Comparison of ENCODE assay signal across 8 cellular contexts in genomic region chr3:24640330-24640877, GRCh38.
A peak's percentile ranks its signal among the peaks of the same experiment; 100 is the strongest.
DNase-seq lines count a peak whose midpoint lies in the region; ATAC-seq and TF ChIP-seq lines count a peak whose summit lies in the region.

No MANE protein-coding gene starts in this region.

- no peak overlapping the region for H3K4me3 Mint-ChIP-seq in activated CD4-positive, alpha-beta memory T cell treated with anti-CD3 and anti-CD28 coated beads, Interleukin-2, amount 10 ng/mL, durations not matched to agents 7 days and 5 days
- no peak overlapping the region for H3K4me3 Mint-ChIP-seq in stimulated activated effector memory CD8-positive, alpha-beta T cell treated with anti-CD3 and anti-CD28 coated beads, Interleukin-12 subunit alpha, Interleukin-12 subunit beta, amount 100 ng/mL, for 72 hours

- no peaks in the 10 kb centered on the region for H3K9me2 ChIP-seq in Karpas-422 (replicated peaks; ENCODE audit: insufficient read depth, low read length)

- H3K36me3 ChIP-seq in adrenal gland (replicated peaks in 1 of 2) (no peaks in the 10 kb centered on the region), Karpas-422 (ENCODE audit: insufficient read depth, low read length) (no peaks in the 10 kb centered on the region)

- H3K27me3 Mint-ChIP-seq in activated CD4-positive, alpha-beta memory T cell treated with anti-CD3 and anti-CD28 coated beads, Interleukin-2, amount 10 ng/mL, durations not matched to agents 7 days and 5 days = no peaks in the 10 kb centered on the region

- peak; percentile 84 for ATAC-seq in left colon
- no peak for ATAC-seq in stimulated activated effector memory CD8-positive, alpha-beta T cell treated with anti-CD3 and anti-CD28 coated beads, Interleukin-12 subunit alpha, Interleukin-12 subunit beta, amount 100 ng/mL, for 72 hours

- H4K20me1 ChIP-seq in Karpas-422 (ENCODE audit: insufficient read depth, low read depth, low read length) = no peaks in the 10 kb centered on the region

- H3K9me3 ChIP-seq in adrenal gland (replicated peaks in 1 of 3) (no peaks in the 10 kb centered on the region), Karpas-422 (ENCODE audit: low read length) (no peaks in the 10 kb centered on the region)

- H3K27ac ChIP-seq in adrenal gland = no peak overlapping the region
- H3K27ac ChIP-seq in Karpas-422 (ENCODE audit: low read length) = no peak overlapping the region

- POLR2A ChIA-PET in activated CD4-positive, alpha-beta memory T cell treated with anti-CD3 and anti-CD28 coated beads, Interleukin-2, amount 10 ng/mL, durations not matched to agents 7 days and 5 days (lab: Charles Lee) = no interaction called here

- no peaks in the 10 kb centered on the region for H3K9me3 Mint-ChIP-seq in activated CD4-positive, alpha-beta memory T cell treated with anti-CD3 and anti-CD28 coated beads, Interleukin-2, amount 10 ng/mL, durations not matched to agents 7 days and 5 days
- H3K9me3 Mint-ChIP-seq in stimulated activated effector memory CD8-positive, alpha-beta T cell treated with anti-CD3 and anti-CD28 coated beads, Interleukin-12 subunit alpha, Interleukin-12 subunit beta, amount 100 ng/mL, for 72 hours = peaks cover 26% of the 10 kb centered on the region

- TF ChIP-seq CTCF in AG10803 (conservative IDR thresholded peaks at IDR 0.05; ENCODE audit: low read length) (peak; percentile 66), adrenal gland (IDR thresholded peaks at IDR 0.05) (peak; percentile 32 to 67 (median 54))

- no peak for TF ChIP-seq POLR2A in adrenal gland (IDR thresholded peaks at IDR 0.05)

- H3K27ac Mint-ChIP-seq in activated CD4-positive, alpha-beta memory T cell treated with anti-CD3 and anti-CD28 coated beads, Interleukin-2, amount 10 ng/mL, durations not matched to agents 7 days and 5 days = no peak overlapping the region
- H3K27ac Mint-ChIP-seq in stimulated activated effector memory CD8-positive, alpha-beta T cell treated with anti-CD3 and anti-CD28 coated beads, Interleukin-12 subunit alpha, Interleukin-12 subunit beta, amount 100 ng/mL, for 72 hours = no peak overlapping the region

- no peak overlapping the region for H3K4me2 ChIP-seq in Karpas-422 (ENCODE audit: low read depth, low read length, poor library complexity, severe bottlenecking)

- CTCF ChIA-PET in activated CD4-positive, alpha-beta memory T cell treated with anti-CD3 and anti-CD28 coated beads, Interleukin-2, amount 10 ng/mL, durations not matched to agents 7 days and 5 days (lab: Charles Lee) = no interaction called here

- H2AFZ ChIP-seq in Karpas-422 (ENCODE audit: low read length) = no peak overlapping the region

- intact Hi-C loops in adrenal gland (cut with DNase I) = no loop called here
- intact Hi-C loops in left colon (cut with DNase I, micrococcal nuclease) = no loop called here

- H3K4me1 ChIP-seq in adrenal gland (replicated peaks in 1 of 2) = no peaks in the 10 kb centered on the region
- H3K4me1 ChIP-seq in Karpas-422 (ENCODE audit: low read length) = no peaks in the 10 kb centered on the region

- no peak overlapping the region for H3K4me3 ChIP-seq in AG10803 (ENCODE audit: low read length)
- no peak overlapping the region for H3K4me3 ChIP-seq in adrenal gland
- no peak overlapping the region for H3K4me3 ChIP-seq in Karpas-422 (ENCODE audit: low read length)

- peak; percentile 65 for DNase-seq in AG10803 (ENCODE audit: low read depth)
- peak; percentile 5 for DNase-seq in HPDE6-E6E7 (ENCODE audit: extremely low spot score)
- DNase-seq in adrenal gland = peak in 3 of 7 donors; percentile 11 to 37 (median 22)
- no peak for DNase-seq in left colon
- no peak for DNase-seq in activated CD4-positive, alpha-beta memory T cell treated with anti-CD3 and anti-CD28 coated beads, Interleukin-2, amount 10 ng/mL, durations not matched to agents 7 days and 5 days
- no peak for DNase-seq in activated CD4-positive, CD25-positive, alpha-beta regulatory T cell (lab: John Stamatoyannopoulos, UW)
- no peak for DNase-seq in Karpas-422
- DNase-seq in stimulated activated effector memory CD8-positive, alpha-beta T cell treated with anti-CD3 and anti-CD28 coated beads, Interleukin-12 subunit alpha, Interleukin-12 subunit beta, amount 100 ng/mL, for 72 hours (ENCODE audit: low spot score in 2 of 2) = no peak

- H3K27me3 ChIP-seq in adrenal gland (no peaks in the 10 kb centered on the region), Karpas-422 (ENCODE audit: low read length) (no peaks in the 10 kb centered on the region)

- H3K79me2 ChIP-seq in Karpas-422 (ENCODE audit: low read length) = no peaks in the 10 kb centered on the region

- no peaks in the 10 kb centered on the region for H3K36me3 Mint-ChIP-seq in activated CD4-positive, alpha-beta memory T cell treated with anti-CD3 and anti-CD28 coated beads, Interleukin-2, amount 10 ng/mL, durations not matched to agents 7 days and 5 days (ENCODE audit: low read depth)
- no peaks in the 10 kb centered on the region for H3K36me3 Mint-ChIP-seq in stimulated activated effector memory CD8-positive, alpha-beta T cell treated with anti-CD3 and anti-CD28 coated beads, Interleukin-12 subunit alpha, Interleukin-12 subunit beta, amount 100 ng/mL, for 72 hours

- WGBS in adrenal gland, 4 donors = 44 to 67% (median 57%) methylated on average over 3 of the region's 3 CpGs

- no peaks in the 10 kb centered on the region for H3K4me1 Mint-ChIP-seq in activated CD4-positive, alpha-beta memory T cell treated with anti-CD3 and anti-CD28 coated beads, Interleukin-2, amount 10 ng/mL, durations not matched to agents 7 days and 5 days
- H3K4me1 Mint-ChIP-seq in stimulated activated effector memory CD8-positive, alpha-beta T cell treated with anti-CD3 and anti-CD28 coated beads, Interleukin-12 subunit alpha, Interleukin-12 subunit beta, amount 100 ng/mL, for 72 hours = no peaks in the 10 kb centered on the region

- no peak overlapping the region for H3K9ac ChIP-seq in Karpas-422 (ENCODE audit: low read length)

Comparison
In these comparisons a context has a peak if more than half of its experiments do, and no peak if none do; other contexts are left out.
1. DNase-seq: peak in AG10803 (single experiment) and HPDE6-E6E7 (single experiment); none in left colon (0 of 2), activated CD4-positive, alpha-beta memory T cell treated with anti-CD3 and anti-CD28 coated beads, Interleukin-2, amount 10 ng/mL, durations not matched to agents 7 days and 5 days (single experiment), activated CD4-positive, CD25-positive, alpha-beta regulatory T cell (0 of 4), Karpas-422 (single experiment) and stimulated activated effector memory CD8-positive, alpha-beta T cell treated with anti-CD3 and anti-CD28 coated beads, Interleukin-12 subunit alpha, Interleukin-12 subunit beta, amount 100 ng/mL, for 72 hours (0 of 2).